Comparison of ENCODE assay signal across 1 cellular context in genomic region chr15:87736921-87737389, GRCh38.
TF ChIP-seq lines count a peak whose summit lies in the region.

No MANE protein-coding gene starts in this region.

TF ChIP-seq in SK-N-SH, 30 proteins besides CTCF, POLR2A, EP300 and RAD21 (continued from another document):
- TF ChIP-seq, protein P1, sequence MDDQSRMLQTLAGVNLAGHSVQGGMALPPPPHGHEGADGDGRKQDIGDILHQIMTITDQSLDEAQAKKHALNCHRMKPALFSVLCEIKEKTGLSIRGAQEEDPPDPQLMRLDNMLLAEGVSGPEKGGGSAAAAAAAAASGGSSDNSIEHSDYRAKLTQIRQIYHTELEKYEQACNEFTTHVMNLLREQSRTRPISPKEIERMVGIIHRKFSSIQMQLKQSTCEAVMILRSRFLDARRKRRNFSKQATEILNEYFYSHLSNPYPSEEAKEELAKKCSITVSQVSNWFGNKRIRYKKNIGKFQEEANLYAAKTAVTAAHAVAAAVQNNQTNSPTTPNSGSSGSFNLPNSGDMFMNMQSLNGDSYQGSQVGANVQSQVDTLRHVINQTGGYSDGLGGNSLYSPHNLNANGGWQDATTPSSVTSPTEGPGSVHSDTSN (IDR thresholded peaks at IDR 0.05), result no peak
- TF ChIP-seq ZBTB33 (IDR thresholded peaks at IDR 0.05; ENCODE audit: borderline replicate concordance, low read depth) (no peak), EZH2phosphoT487 (IDR thresholded peaks at IDR 0.05; ENCODE audit: borderline replicate concordance, low read depth) (no peak), TCF12 (IDR thresholded peaks at IDR 0.05) (no peak), TAF1 (IDR thresholded peaks at IDR 0.05; ENCODE audit: borderline replicate concordance, low read depth, low read length) (no peak), NFIC (IDR thresholded peaks at IDR 0.05; ENCODE audit: borderline replicate concordance) (no peak), USF1 (IDR thresholded peaks at IDR 0.05; ENCODE audit: borderline replicate concordance, low read depth) (no peak), TEAD4 (IDR thresholded peaks at IDR 0.05; ENCODE audit: borderline replicate concordance, insufficient read depth) (no peak), GATA2 (CRISPR knock-in tag; IDR thresholded peaks at IDR 0.05) (no peak), JUND (IDR thresholded peaks at IDR 0.05) (no peak), SMC3 (IDR thresholded peaks at IDR 0.05; ENCODE audit: low read depth, low read length) (no peak), FOXM1 (IDR thresholded peaks at IDR 0.05; ENCODE audit: low read depth) (no peak)
- TF ChIP-seq, protein P2, sequence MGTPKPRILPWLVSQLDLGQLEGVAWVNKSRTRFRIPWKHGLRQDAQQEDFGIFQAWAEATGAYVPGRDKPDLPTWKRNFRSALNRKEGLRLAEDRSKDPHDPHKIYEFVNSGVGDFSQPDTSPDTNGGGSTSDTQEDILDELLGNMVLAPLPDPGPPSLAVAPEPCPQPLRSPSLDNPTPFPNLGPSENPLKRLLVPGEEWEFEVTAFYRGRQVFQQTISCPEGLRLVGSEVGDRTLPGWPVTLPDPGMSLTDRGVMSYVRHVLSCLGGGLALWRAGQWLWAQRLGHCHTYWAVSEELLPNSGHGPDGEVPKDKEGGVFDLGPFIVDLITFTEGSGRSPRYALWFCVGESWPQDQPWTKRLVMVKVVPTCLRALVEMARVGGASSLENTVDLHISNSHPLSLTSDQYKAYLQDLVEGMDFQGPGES (IDR thresholded peaks at IDR 0.05; ENCODE audit: low read depth, low read length), result no peak
